In genomic region chr1:233299450-233299849, GRCh38 we compare ENCODE assay signal across 22 cellular contexts.
"Had no signal": no experiment of that assay in that cellular context is flagged by ENCODE, and none has a peak within 500 bp of the region (broad histone marks: within the 10 kb centered on the region; RNA-seq: fewer than 3 reads in every experiment).

No MANE protein-coding gene starts in this region.

- FAIRE-seq: RCC 7860, TTC549 had no signal

- DNase-seq: activated CD4-positive, alpha-beta memory T cell treated with anti-CD3 and anti-CD28 coated beads, Interleukin-2, amount 10 ng/mL, durations not matched to agents 7 days and 5 days; activated CD4-positive, alpha-beta T cell treated with anti-CD3 and anti-CD28 coated beads, Interleukin-2, amount 50 U/mL, for 1 hour; activated gamma-delta T cell treated with Interleukin-2 at 50 U/mL for 16 hours; activated naive CD4-positive, alpha-beta T cell treated with anti-CD3 and anti-CD28 coated beads, Interleukin-2, amount 10 ng/mL, durations not matched to agents 7 days and 5 days; activated naive CD8-positive, alpha-beta T cell treated with anti-CD3 and anti-CD28 coated beads for 36 hours; activated T-cell treated with anti-CD3 and anti-CD28 coated beads, Interleukin-2, amount 50 U/mL, for 72 hours; brain microvascular endothelial cell; NCI-H1105 treated with DMSO at 0.1 percent for 48 hours; NCI-H1436 treated with DMSO at 0.1 percent for 48 hours; NCI-H1930; NCI-H2107; NCI-H2171 treated with DMSO at 0.1 percent for 48 hours; NCI-H226; SIG-M5; T-cell; T-helper 2 cell; T1000; WERI-Rb-1 had no signal

- H3K36me3 ChIP-seq: brain microvascular endothelial cell, cardiac muscle cell, WERI-Rb-1 had no signal

- H3K27ac ChIP-seq: brain microvascular endothelial cell, cardiac muscle cell, SK-N-MC, WERI-Rb-1 had no signal

- H3K27me3 ChIP-seq: brain microvascular endothelial cell, cardiac muscle cell had no signal

- H3K4me3 ChIP-seq: cardiac muscle cell, SK-N-MC had no signal

- ATAC-seq: activated T-cell treated with anti-CD3 and anti-CD28 coated beads, Interleukin-2, amount 50 U/mL, for 72 hours; T-cell had no signal
